ENCODE assay signal across 27 cellular contexts in the genomic region with DNA sequence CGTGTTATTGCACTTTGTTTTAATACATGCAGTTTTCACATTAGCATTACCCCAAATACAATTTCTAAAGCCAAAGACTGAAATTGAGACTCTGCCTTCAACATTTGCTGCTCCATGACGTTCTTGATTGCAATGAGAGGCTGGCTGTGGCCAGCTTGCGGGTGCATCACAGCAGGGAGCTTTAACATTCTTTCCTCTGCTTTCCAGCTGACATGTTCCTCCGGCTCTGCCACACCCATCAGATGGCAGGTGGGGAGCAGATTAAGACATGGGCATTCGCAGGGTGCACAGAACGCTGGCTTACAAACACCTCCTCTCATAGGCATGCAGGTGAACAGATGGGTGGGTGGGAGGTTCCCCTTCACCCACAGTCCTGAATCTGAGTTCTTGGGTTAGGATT.
DNase-seq lines count a peak whose midpoint lies in the region; ATAC-seq, FAIRE-seq and TF ChIP-seq lines count a peak whose summit lies in the region.
"Had no signal": no experiment of that assay in that cellular context is flagged by ENCODE, and none has a peak within 500 bp of the region (broad histone marks: within the 10 kb centered on the region; RNA-seq: fewer than 3 reads in every experiment).

No MANE protein-coding gene starts in this region.

- DNase-seq in NCI-H82 (lab: John Stamatoyannopoulos, UW) = peak; percentile 82
- no peak for DNase-seq in NCI-H82 treated with DMSO at 0.1 percent for 48 hours (lab: John Stamatoyannopoulos, UW; ENCODE audit: unreplicated experiment)
- DNase-seq in NCI-H146 treated with DMSO at 0.1 percent for 48 hours (lab: John Stamatoyannopoulos, UW; ENCODE audit: unreplicated experiment) = peak; percentile 30
- DNase-seq in WERI-Rb-1 = peak; percentile 45
- no peak for DNase-seq in urothelium cell line (ENCODE audit: low spot score)
- DNase-seq in GOT3 (lab: John Stamatoyannopoulos, UW) = no peak
- DNase-seq in activated naive CD4-positive, alpha-beta T cell treated with Interleukin-2 at 50 U/mL for 16 hours = no peak
- DNase-seq: activated CD4-positive, alpha-beta memory T cell treated with anti-CD3 and anti-CD28 coated beads for 36 hours; activated CD4-positive, CD25-positive, alpha-beta regulatory T cell; activated gamma-delta T cell; activated T-cell treated with anti-CD3 and anti-CD28 coated beads for 4 hours; Calu3; cortex of kidney; kidney glomerular epithelial cell; NCI-H1105 treated with DMSO at 0.1 percent for 48 hours; NCI-H226; occipital lobe; RPMI8226; stimulated activated CD4-positive, alpha-beta T cell treated with anti-CD3 and anti-CD28 coated beads, Interleukin-12 subunit alpha, Interleukin-12 subunit beta, amount 100 ng/mL, for 4 hours; stimulated activated CD4-positive, alpha-beta T cell treated with anti-CD3 and anti-CD28 coated beads, Interleukin-4, amount 100 ng/mL, for 4 hours; stimulated activated naive CD8-positive, alpha-beta T cell treated with anti-CD3 and anti-CD28 coated beads, Interleukin-15, amount 100 ng/mL, for 72 hours had no signal

- FAIRE-seq in urothelium cell line (lab: Jason Lieb, UNC) = no peak
- FAIRE-seq: bronchial epithelial cell, H54 had no signal

- H3K9me3 ChIP-seq in WERI-Rb-1 (ENCODE audit: severe bottlenecking) = no peaks in the 10 kb centered on the region
- H3K9me3 ChIP-seq: tibial nerve had no signal

- no peak overlapping the region for H3K27ac ChIP-seq in WERI-Rb-1
- H3K27ac ChIP-seq: HL-60, tibial nerve had no signal

- no peak for ATAC-seq in HG02763 (IDR thresholded peaks at IDR 0.05; ENCODE audit: unreplicated experiment)
- ATAC-seq: SK-N-SH treated with all-trans-retinoic acid at 6 μM for 48 hours; stimulated activated naive CD8-positive, alpha-beta T cell treated with anti-CD3 and anti-CD28 coated beads, Interleukin-15, amount 100 ng/mL, for 72 hours had no signal

- no peaks in the 10 kb centered on the region for H3K36me3 ChIP-seq in WERI-Rb-1

- H3K4me3 ChIP-seq in WERI-Rb-1 (ENCODE audit: low read depth, low read length) = no peak overlapping the region
- H3K4me3 ChIP-seq: tibial nerve had no signal

- TF ChIP-seq CTCF in WERI-Rb-1 (IDR thresholded peaks at IDR 0.05; ENCODE audit: low read depth, low read length) = no peak

- H3K27me3 ChIP-seq in WERI-Rb-1 (ENCODE audit: insufficient read depth, low read depth, severe bottlenecking) = peaks cover 96% of the 10 kb centered on the region
- H3K27me3 ChIP-seq: tibial nerve had no signal

Comparison
In these comparisons a context has a peak if more than half of its experiments do, and no peak if none do; other contexts are left out.
1. DNase-seq: peak in NCI-H82 (single experiment), NCI-H146 treated with DMSO at 0.1 percent for 48 hours (single experiment) and WERI-Rb-1 (single experiment); none in NCI-H82 treated with DMSO at 0.1 percent for 48 hours (single experiment), urothelium cell line (single experiment), GOT3 (single experiment) and activated naive CD4-positive, alpha-beta T cell treated with Interleukin-2 at 50 U/mL for 16 hours (single experiment).